In genomic region chr22:22429374-22430108, GRCh38 we compare ENCODE assay signal across 27 cellular contexts.
"Had no signal": no experiment of that assay in that cellular context is flagged by ENCODE, and none has a peak within 500 bp of the region (broad histone marks: within the 10 kb centered on the region; RNA-seq: fewer than 3 reads in every experiment).

No MANE protein-coding gene starts in this region.

- H3K79me2 ChIP-seq: hepatocyte, parathyroid adenoma had no signal

- DNase-seq: activated CD4-positive, alpha-beta memory T cell treated with anti-CD3 and anti-CD28 coated beads, Interleukin-2, amount 10 ng/mL, durations not matched to agents 7 days and 5 days; activated CD4-positive, alpha-beta T cell treated with anti-CD3 and anti-CD28 coated beads, Interleukin-2, amount 10 ng/mL, durations not matched to agents 24 days and 14 days; activated CD4-positive, CD25-positive, alpha-beta regulatory T cell treated with anti-CD3 and anti-CD28 coated beads, Interleukin-2, amount 50 U/mL, for 72 hours; activated CD8-positive, alpha-beta memory T cell treated with anti-CD3 and anti-CD28 coated beads, Interleukin-2, amount 50 U/mL, for 48 hours; activated gamma-delta T cell treated with Interleukin-2 at 50 U/mL for 16 hours; activated naive CD4-positive, alpha-beta T cell treated with anti-CD3 and anti-CD28 coated beads, Interleukin-2, amount 50 U/mL, for 16 hours; activated naive CD8-positive, alpha-beta T cell treated with anti-CD3 and anti-CD28 coated beads, Interleukin-2, amount 50 U/mL, for 24 hours; activated T-cell treated with anti-CD3 and anti-CD28 coated beads, Interleukin-2, amount 50 U/mL, for 4 hours; amygdala; central memory CD4-positive, alpha-beta T cell; effector CD8-positive, alpha-beta T cell; gastrocnemius medialis; islet precursor cell; left ventricle myocardium inferior; naive B cell; occipital lobe; right cardiac atrium; spleen; stimulated activated naive CD4-positive, alpha-beta T cell treated with Interleukin-2 at 50 U/mL for 16 hours; T-helper 1 cell; transverse colon; WERI-Rb-1 had no signal

- H3K27me3 ChIP-seq: breast epithelium, hepatocyte had no signal

- H3K4me3 ChIP-seq: breast epithelium, gastrocnemius medialis, hepatocyte, left ventricle myocardium inferior, spleen, transverse colon had no signal

- H3K4me2 ChIP-seq: hepatocyte had no signal

- H3K27ac ChIP-seq: breast epithelium, epithelial cell of prostate, gastrocnemius medialis, hepatocyte, left ventricle myocardium inferior, parathyroid adenoma, spleen, transverse colon, WERI-Rb-1 had no signal

- ATAC-seq: activated naive CD8-positive, alpha-beta T cell treated with anti-CD3 and anti-CD28 coated beads, Interleukin-2, amount 50 U/mL, for 24 hours; activated T-cell treated with anti-CD3 and anti-CD28 coated beads, Interleukin-2, amount 50 U/mL, for 4 hours; activated T-helper 17 cell treated with anti-CD3 and anti-CD28 coated beads, Interleukin-2, amount 50 U/mL, for 72 hours; gastrocnemius medialis; right cardiac atrium had no signal

- H2AFZ ChIP-seq: hepatocyte, parathyroid adenoma had no signal

- H3K36me3 ChIP-seq: breast epithelium, gastrocnemius medialis, left ventricle myocardium inferior, spleen, transverse colon, WERI-Rb-1 had no signal

- H3K9me3 ChIP-seq: breast epithelium, gastrocnemius medialis, transverse colon had no signal

- H3K4me1 ChIP-seq: breast epithelium, gastrocnemius medialis, left ventricle myocardium inferior, parathyroid adenoma, transverse colon had no signal

- H3K9ac ChIP-seq: parathyroid adenoma had no signal
